Comparison of ENCODE assay signal across 8 cellular contexts in genomic region chr12:117236456-117237001, GRCh38. TPM values are rescaled to one million over a fixed set of nuclear protein-coding genes. Genes with fewer than 3 reads are reported as not detected.
DNase-seq lines count a peak whose midpoint lies in the region; ATAC-seq and TF ChIP-seq lines count a peak whose summit lies in the region.

No MANE protein-coding gene starts in this region.

- H3K36me3 Mint-ChIP-seq in CD14-positive monocyte (no peaks in the 10 kb centered on the region), HFFc6 (ENCODE audit: low read depth) (no peaks in the 10 kb centered on the region)

- intact Hi-C loops in CD14-positive monocyte (cut with micrococcal nuclease) = loop anchor here in 1 of 2 donors (5.0 kb wide), 1 partner anchor 601 kb away; no protein-coding TSS in a partner anchor

- no peaks in the 10 kb centered on the region for H3K9me3 Mint-ChIP-seq in CD14-positive monocyte
- H3K9me3 Mint-ChIP-seq in HFFc6 = no peaks in the 10 kb centered on the region

- H3K4me3 Mint-ChIP-seq in CD14-positive monocyte = no peak overlapping the region
- H3K4me3 Mint-ChIP-seq in HFFc6 = no peak overlapping the region

- H3K4me3 ChIP-seq in epithelial cell of proximal tubule (ENCODE audit: low read depth, low read length) = no peak overlapping the region

- DNase-seq in CD14-positive monocyte (ENCODE audit: low spot score) (peak; percentile 64), HFFc6 (peak; percentile 51), NCI-H774 (lab: John Stamatoyannopoulos, UW) (peak; percentile 60), epithelial cell of proximal tubule (ENCODE audit: low read depth) (no peak), mucosa of gallbladder (ENCODE audit: low spot score) (peak; percentile 80)
- DNase-seq in activated CD8-positive, alpha-beta memory T cell treated with anti-CD3 and anti-CD28 coated beads for 4 hours (ENCODE audit: low read depth in 2 of 2) = peak; percentile 41 to 44
- DNase-seq in stimulated activated CD8-positive, alpha-beta memory T cell treated with anti-CD3 and anti-CD28 coated beads, Interleukin-4, amount 100 ng/mL, for 4 hours (ENCODE audit: low read depth in 2 of 2, low spot score in 1 of 2) = peak; percentile 38 to 67

- no peaks in the 10 kb centered on the region for H3K4me1 Mint-ChIP-seq in CD14-positive monocyte
- H3K4me1 Mint-ChIP-seq in HFFc6 (ENCODE audit: low read depth) = no peaks in the 10 kb centered on the region

- H3K27ac Mint-ChIP-seq in CD14-positive monocyte (no peak overlapping the region), HFFc6 (no peak overlapping the region)

- H3K27me3 Mint-ChIP-seq in CD14-positive monocyte (ENCODE audit: low read depth in 3 of 3) (peaks cover 4 to 11% (median 10%) of the 10 kb centered on the region in 3 donors), HFFc6 (ENCODE audit: insufficient read depth) (peaks cover 16% of the 10 kb centered on the region)

- TF ChIP-seq CTCF in CD14-positive monocyte (IDR thresholded peaks at IDR 0.05) (peak; percentile 86), HFFc6 (IDR thresholded peaks at IDR 0.05) (peak; percentile 95), epithelial cell of proximal tubule (conservative IDR thresholded peaks at IDR 0.05; ENCODE audit: low read depth, low read length) (peak; percentile 87)

- ATAC-seq in HG03280 (IDR thresholded peaks at IDR 0.05; ENCODE audit: unreplicated experiment) = no peak

RNA-seq across cellular contexts. Expression of gene FBXO21, which starts 46.3 kb away (rescaled TPM):
- 10 to 100 TPM; 17.2 to 19.1 TPM for polyA plus RNA-seq in CD14-positive monocyte
- 10 to 100 TPM; 26.2 to 35.3 (median 32.3) TPM for total RNA-seq in HFFc6 (2021; fragmentation: NEBNext Ultra II Directional; extraction: Animal tissue kit (Norgen Biotek cat#: 25700))
- 32.0 and 35.7 TPM in 2 replicates for total RNA-seq in epithelial cell of proximal tubule
- total RNA-seq in mucosa of gallbladder = 69.4 TPM
